Comparison of ENCODE assay signal across 8 cellular contexts in the genomic region with DNA sequence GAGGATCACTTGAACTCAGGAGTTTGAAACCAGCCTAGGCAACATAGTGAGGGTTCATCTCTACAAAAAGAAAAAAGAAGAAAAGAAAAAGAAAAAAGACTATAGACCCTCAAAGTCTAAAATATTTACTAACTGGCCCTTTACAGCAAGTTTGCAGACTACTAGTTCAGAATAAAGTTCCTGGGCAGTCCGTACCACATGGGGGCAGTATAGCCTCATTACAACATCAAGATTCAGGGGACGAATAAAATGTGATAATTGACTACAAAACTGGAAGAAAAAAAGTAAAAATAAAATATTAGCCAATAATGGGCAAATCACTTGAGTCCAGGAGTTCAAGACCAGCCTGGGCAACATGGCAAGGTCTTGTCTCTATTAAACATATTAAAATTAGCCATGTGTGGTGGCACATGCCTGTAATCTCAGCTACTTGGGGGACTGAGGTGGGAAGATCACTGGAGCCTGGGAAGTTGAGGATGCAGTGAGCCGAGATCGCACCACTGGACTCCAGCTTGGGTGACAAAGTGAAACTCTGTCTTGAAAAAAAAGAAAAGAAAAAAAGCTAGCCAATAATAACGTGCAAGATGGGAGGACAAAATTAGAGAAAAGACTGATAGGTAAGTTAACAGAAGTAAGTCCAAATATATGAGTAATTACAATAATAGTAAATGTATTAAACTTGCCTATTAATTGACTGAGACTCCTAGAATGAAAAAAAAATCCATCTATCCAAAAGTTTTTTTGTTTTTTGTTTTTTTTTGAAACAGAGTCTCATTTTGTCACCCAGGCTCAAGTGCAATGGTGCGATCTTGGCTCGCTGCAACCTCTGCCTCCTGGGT.
DNase-seq lines count a peak whose midpoint lies in the region; ATAC-seq lines count a peak whose summit lies in the region.

No MANE protein-coding gene starts in this region.

- peaks cover 4% of the 10 kb centered on the region for H3K9me3 Mint-ChIP-seq in activated CD4-positive, alpha-beta memory T cell treated with anti-CD3 and anti-CD28 coated beads, Interleukin-2, amount 10 ng/mL, durations not matched to agents 7 days and 5 days

- no peak overlapping the region for H3K4me3 Mint-ChIP-seq in activated CD4-positive, alpha-beta memory T cell treated with anti-CD3 and anti-CD28 coated beads, Interleukin-2, amount 10 ng/mL, durations not matched to agents 7 days and 5 days

- ATAC-seq in HG02981 (IDR thresholded peaks at IDR 0.05; ENCODE audit: unreplicated experiment) (no peak), Right ventricle myocardium superior (ENCODE audit: poor library complexity) (no peak)

- intact Hi-C loops in Right ventricle myocardium superior (cut with DNase I), result no loop called here

- H3K4me1 Mint-ChIP-seq in activated CD4-positive, alpha-beta memory T cell treated with anti-CD3 and anti-CD28 coated beads, Interleukin-2, amount 10 ng/mL, durations not matched to agents 7 days and 5 days, result no peaks in the 10 kb centered on the region

- no peaks in the 10 kb centered on the region for H3K36me3 Mint-ChIP-seq in activated CD4-positive, alpha-beta memory T cell treated with anti-CD3 and anti-CD28 coated beads, Interleukin-2, amount 10 ng/mL, durations not matched to agents 7 days and 5 days (ENCODE audit: low read depth)

- CTCF ChIA-PET in activated CD4-positive, alpha-beta memory T cell treated with anti-CD3 and anti-CD28 coated beads, Interleukin-2, amount 10 ng/mL, durations not matched to agents 7 days and 5 days (lab: Charles Lee), result interaction anchor here (0.7 to 2.4 kb wide), 8 partner anchors 9 to 76 kb away, joined by 3 to 17 read pairs (median 4); no protein-coding TSS in a partner anchor

- peak; percentile 42 for DNase-seq in SIG-M5 treated with dmso at 0.1 percent for 504 hours (lab: John Stamatoyannopoulos, UW; ENCODE audit: unreplicated experiment)
- DNase-seq in SIG-M5 (lab: John Stamatoyannopoulos, UW), result no peak
- peak; percentile 10 for DNase-seq in NCI-H2171 (lab: John Stamatoyannopoulos, UW)
- DNase-seq in activated CD4-positive, alpha-beta memory T cell treated with anti-CD3 and anti-CD28 coated beads, Interleukin-2, amount 10 ng/mL, durations not matched to agents 7 days and 5 days, result peak; percentile 62
- DNase-seq in fibroblast of peridontal ligament (ENCODE audit: extremely low read depth), result peak; percentile 58
- peak; percentile 37 for DNase-seq in stimulated activated CD4-positive, alpha-beta T cell treated with anti-CD3 and anti-CD28 coated beads, Interleukin-1b, Interleukin-23, amount 100 ng/mL, for 48 hours
- no peak for DNase-seq in Right ventricle myocardium superior

- POLR2A ChIA-PET in activated CD4-positive, alpha-beta memory T cell treated with anti-CD3 and anti-CD28 coated beads, Interleukin-2, amount 10 ng/mL, durations not matched to agents 7 days and 5 days (lab: Charles Lee), result no interaction called here

- H3K27me3 Mint-ChIP-seq in activated CD4-positive, alpha-beta memory T cell treated with anti-CD3 and anti-CD28 coated beads, Interleukin-2, amount 10 ng/mL, durations not matched to agents 7 days and 5 days, result peaks cover 13% of the 10 kb centered on the region

- H3K27ac Mint-ChIP-seq in activated CD4-positive, alpha-beta memory T cell treated with anti-CD3 and anti-CD28 coated beads, Interleukin-2, amount 10 ng/mL, durations not matched to agents 7 days and 5 days, result no peak overlapping the region

Comparison
In these comparisons a context has a peak if more than half of its experiments do, and no peak if none do; other contexts are left out.
1. DNase-seq: peak in SIG-M5 treated with dmso at 0.1 percent for 504 hours (single experiment), NCI-H2171 (single experiment), activated CD4-positive, alpha-beta memory T cell treated with anti-CD3 and anti-CD28 coated beads, Interleukin-2, amount 10 ng/mL, durations not matched to agents 7 days and 5 days (single experiment), fibroblast of peridontal ligament (single experiment) and stimulated activated CD4-positive, alpha-beta T cell treated with anti-CD3 and anti-CD28 coated beads, Interleukin-1b, Interleukin-23, amount 100 ng/mL, for 48 hours (single experiment); none in SIG-M5 (single experiment) and Right ventricle myocardium superior (single experiment).